12 cellular contexts compared by ENCODE assay signal in the genomic region with DNA sequence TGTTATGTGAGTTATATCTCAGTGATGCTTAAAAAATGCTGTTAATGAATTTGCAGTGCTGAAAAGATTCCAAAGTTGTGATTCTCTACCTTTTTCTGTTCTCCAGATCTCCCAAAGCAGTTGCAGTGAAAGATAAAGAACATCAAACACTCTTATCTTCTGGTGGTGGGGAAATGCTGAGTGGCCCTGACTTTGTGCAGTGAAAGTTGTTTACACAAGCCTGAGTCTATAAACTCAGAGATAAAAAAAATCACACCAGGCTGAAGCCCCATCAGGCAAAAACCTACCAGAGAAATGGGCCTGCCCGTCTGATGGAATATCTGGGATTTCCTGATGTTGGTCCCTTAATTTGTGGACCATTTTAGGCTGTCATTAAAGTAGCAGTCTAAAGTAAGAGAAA. TPM values are rescaled to one million over a fixed set of nuclear protein-coding genes. Genes with fewer than 3 reads are reported as not detected.
DNase-seq lines count a peak whose midpoint lies in the region; ATAC-seq and TF ChIP-seq lines count a peak whose summit lies in the region.
"Had no signal": no experiment of that assay in that cellular context is flagged by ENCODE, and none has a peak within 500 bp of the region (broad histone marks: within the 10 kb centered on the region; RNA-seq: fewer than 3 reads in every experiment).

No MANE protein-coding gene starts in this region.

- H3K27me3 ChIP-seq in right lobe of liver (no peaks in the 10 kb centered on the region), aorta (ENCODE audit: control insufficient read depth in 1 of 2, insufficient read depth in 2 of 2, low read length in 1 of 2) (no peaks in the 10 kb centered on the region)
- H3K27me3 ChIP-seq: upper lobe of left lung had no signal

- H3K36me3 Mint-ChIP-seq in activated naive CD4-positive, alpha-beta T cell treated with anti-CD3 and anti-CD28 coated beads, Interleukin-2, amount 10 ng/mL, durations not matched to agents 7 days and 5 days = peaks cover 50% of the 10 kb centered on the region
- H3K36me3 Mint-ChIP-seq in activated naive CD8-positive, alpha-beta T cell = peaks cover 3% of the 10 kb centered on the region
- no peaks in the 10 kb centered on the region for H3K36me3 Mint-ChIP-seq in type B pancreatic cell

- peak overlapping the region; percentile 15 for H3K27ac Mint-ChIP-seq in activated naive CD4-positive, alpha-beta T cell treated with anti-CD3 and anti-CD28 coated beads, Interleukin-2, amount 10 ng/mL, durations not matched to agents 7 days and 5 days
- peak overlapping the region; percentile 92 for H3K27ac Mint-ChIP-seq in activated naive CD8-positive, alpha-beta T cell
- H3K27ac Mint-ChIP-seq in type B pancreatic cell = no peak overlapping the region
- H3K27ac Mint-ChIP-seq: brain had no signal

- no peak for TF ChIP-seq CTCF in right lobe of liver (IDR thresholded peaks at IDR 0.05)
- TF ChIP-seq CTCF in type B pancreatic cell (conservative IDR thresholded peaks at IDR 0.05) = no peak
- TF ChIP-seq CTCF in GM10248 (IDR thresholded peaks at IDR 0.05; ENCODE audit: control extremely low read depth, extremely low read depth, low read depth, missing control alignments) = no peak

- POLR2A ChIA-PET in GM10248 (lab: Yijun Ruan, JAX) = no interaction called here

- H3K4me1 Mint-ChIP-seq in activated naive CD4-positive, alpha-beta T cell treated with anti-CD3 and anti-CD28 coated beads, Interleukin-2, amount 10 ng/mL, durations not matched to agents 7 days and 5 days = peaks cover 82% of the 10 kb centered on the region
- peaks cover 89% of the 10 kb centered on the region for H3K4me1 Mint-ChIP-seq in activated naive CD8-positive, alpha-beta T cell (ENCODE audit: low read depth)
- peaks cover 10% of the 10 kb centered on the region for H3K4me1 Mint-ChIP-seq in type B pancreatic cell (ENCODE audit: unreplicated experiment)

- no peaks in the 10 kb centered on the region for H3K27me3 Mint-ChIP-seq in activated naive CD4-positive, alpha-beta T cell treated with anti-CD3 and anti-CD28 coated beads, Interleukin-2, amount 10 ng/mL, durations not matched to agents 7 days and 5 days
- no peaks in the 10 kb centered on the region for H3K27me3 Mint-ChIP-seq in activated naive CD8-positive, alpha-beta T cell
- no peaks in the 10 kb centered on the region for H3K27me3 Mint-ChIP-seq in type B pancreatic cell
- H3K27me3 Mint-ChIP-seq: brain had no signal

- no peak overlapping the region for H3K4me3 Mint-ChIP-seq in activated naive CD4-positive, alpha-beta T cell treated with anti-CD3 and anti-CD28 coated beads, Interleukin-2, amount 10 ng/mL, durations not matched to agents 7 days and 5 days
- H3K4me3 Mint-ChIP-seq in activated naive CD8-positive, alpha-beta T cell = peak overlapping the region; percentile 35
- peak overlapping the region; percentile 23 for H3K4me3 Mint-ChIP-seq in type B pancreatic cell
- H3K4me3 Mint-ChIP-seq: brain; T-helper 1 cell treated with Interleukin-12 subunit alpha and Interleukin-12 subunit beta and Interleukin-4 antibody, amounts not matched to agents 30 μg/mL and 1 μg/mL, for 36 hours had no signal

- TF ChIP-seq POLR2A in right lobe of liver (IDR thresholded peaks at IDR 0.05) = no peak

- intact Hi-C loops in right lobe of liver (cut with DNase I) = no loop called here
- intact Hi-C loops in aorta (cut with DNase I) = no loop called here

- H3K9me3 Mint-ChIP-seq in activated naive CD4-positive, alpha-beta T cell treated with anti-CD3 and anti-CD28 coated beads, Interleukin-2, amount 10 ng/mL, durations not matched to agents 7 days and 5 days = peaks cover 6% of the 10 kb centered on the region
- no peaks in the 10 kb centered on the region for H3K9me3 Mint-ChIP-seq in activated naive CD8-positive, alpha-beta T cell (ENCODE audit: low read depth)
- no peaks in the 10 kb centered on the region for H3K9me3 Mint-ChIP-seq in type B pancreatic cell
- H3K9me3 Mint-ChIP-seq: brain had no signal

- ATAC-seq in right lobe of liver = peak; percentile 75 to 90 (median 80)
- ATAC-seq in GM21447 (IDR thresholded peaks at IDR 0.05; ENCODE audit: unreplicated experiment) = no peak
- ATAC-seq in aorta (ENCODE audit: low FRiP score) = no peak

- DNase-seq in activated naive CD4-positive, alpha-beta T cell treated with anti-CD3 and anti-CD28 coated beads, Interleukin-2, amount 10 ng/mL, durations not matched to agents 7 days and 5 days = no peak
- no peak for DNase-seq in activated naive CD4-positive, alpha-beta T cell treated with Interleukin-2 at 50 U/mL for 16 hours
- DNase-seq in right lobe of liver (peak in 1 of 3 donors; percentile 53), type B pancreatic cell (ENCODE audit: extremely low spot score, unreplicated experiment) (no peak), aorta (no peak), GM10248 (ENCODE audit: extremely low spot score) (no peak)
- DNase-seq: NCI-H2107, upper lobe of left lung had no signal

- CTCF ChIA-PET in activated naive CD4-positive, alpha-beta T cell treated with anti-CD3 and anti-CD28 coated beads, Interleukin-2, amount 10 ng/mL, durations not matched to agents 7 days and 5 days (lab: Charles Lee) = no interaction called here
- CTCF ChIA-PET in GM10248 (lab: Yijun Ruan, JAX) = interaction anchor here (0.8 kb wide), 1 partner anchor 29 kb away, joined by 3 read pairs; no protein-coding TSS in a partner anchor

- H3K4me3 ChIP-seq in right lobe of liver (no peak overlapping the region), aorta (ENCODE audit: low read length in 2 of 2) (no peak overlapping the region)
- H3K4me3 ChIP-seq: upper lobe of left lung had no signal

- WGBS in right lobe of liver (ENCODE audit: insufficient coverage, low coverage, low lambda C conversion rate, missing lambda C conversion rate) = 50% methylated on average over 1 of the region's 1 CpG
- WGBS in aorta, 2 donors = 4 to 18% methylated on average over 1 of the region's 1 CpG

- H3K9me3 ChIP-seq in right lobe of liver (no peaks in the 10 kb centered on the region), aorta (ENCODE audit: control insufficient read depth, low read length) (no peaks in the 10 kb centered on the region)
- H3K9me3 ChIP-seq: upper lobe of left lung had no signal

- no peak overlapping the region for H3K27ac ChIP-seq in right lobe of liver
- H3K27ac ChIP-seq in aorta (ENCODE audit: low read depth in 1 of 2, low read length in 2 of 2) = peak overlapping the region in 1 of 2 donors; percentile 34

- H3K36me3 ChIP-seq in right lobe of liver = no peaks in the 10 kb centered on the region
- H3K36me3 ChIP-seq in aorta (ENCODE audit: control insufficient read depth in 1 of 2, insufficient read depth in 2 of 2, low read length in 1 of 2) = no peaks in the 10 kb centered on the region
- H3K36me3 ChIP-seq: upper lobe of left lung had no signal

- peaks cover 0 to 46% (median 5%) of the 10 kb centered on the region in 4 donors for H3K4me1 ChIP-seq in right lobe of liver
- peaks cover 2 to 13% of the 10 kb centered on the region in 2 donors for H3K4me1 ChIP-seq in aorta (ENCODE audit: control insufficient read depth in 1 of 2, insufficient read depth in 2 of 2, low read length in 2 of 2)

RNA-seq across cellular contexts. Expression of gene RASSF3, which starts 46.1 kb away (rescaled TPM):
- 10 to 100 TPM in 3 of 6 experiments, 1 to 10 TPM in 3; 5.8 to 27.3 (median 10.6) TPM for total RNA-seq in right lobe of liver
- total RNA-seq in type B pancreatic cell (ENCODE audit: low replicate concordance) = 16.3 and 31.8 TPM in 2 replicates
- 100 to 1,000 TPM; 197 to 418 TPM for total RNA-seq in aorta
- 100 to 1,000 TPM in 1 of 2 donors, 10 to 100 TPM in 1; 85.1 to 445 TPM for polyA plus RNA-seq in aorta

Comparison
In these comparisons a context has a peak if more than half of its experiments do, and no peak if none do; other contexts are left out.
1. ATAC-seq: peak in right lobe of liver (4 of 4); none in GM21447 (single experiment) and aorta (single experiment).